Comparison of ENCODE assay signal across 6 cellular contexts in the genomic region with DNA sequence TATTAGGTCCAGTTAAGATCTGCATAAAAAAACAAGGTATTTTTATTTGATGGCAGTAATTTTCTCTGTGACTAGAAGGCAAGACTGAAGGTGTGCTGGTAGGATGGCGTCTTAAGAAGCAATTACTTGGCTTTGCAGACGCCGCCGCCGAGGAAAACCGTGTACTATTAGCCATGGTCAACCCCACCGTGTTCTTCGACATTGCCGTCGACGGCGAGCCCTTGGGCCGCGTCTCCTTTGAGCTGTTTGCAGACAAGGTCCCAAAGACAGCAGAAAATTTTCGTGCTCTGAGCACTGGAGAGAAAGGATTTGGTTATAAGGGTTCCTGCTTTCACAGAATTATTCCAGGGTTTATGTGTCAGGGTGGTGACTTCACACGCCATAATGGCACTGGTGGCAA.
DNase-seq lines count a peak whose midpoint lies in the region; ATAC-seq, FAIRE-seq and TF ChIP-seq lines count a peak whose summit lies in the region.
"Not testable (repeated sequence)": the region's sequence is repeated elsewhere in the genome, so short reads cannot be mapped to it uniquely, and the experiment has no call there.

No MANE protein-coding gene starts in this region.

- not testable (repeated sequence) for TF ChIP-seq RAD21 in HCT116 (IDR thresholded peaks at IDR 0.05; ENCODE audit: low read depth); HepG2 (CRISPR knock-in tag; IDR thresholded peaks at IDR 0.05)

- not testable (repeated sequence) for H3F3A ChIP-seq in PC-3 (ENCODE audit: low read length, unreplicated experiment)

- TF ChIP-seq POLR2A in HCT116 (IDR thresholded peaks at IDR 0.05; ENCODE audit: borderline replicate concordance, extremely low read depth, insufficient read depth, insufficient read length); HepG2 (IDR thresholded peaks at IDR 0.05; ENCODE audit: insufficient read depth in 1 of 2, low read depth in 2 of 2, low read length in 2 of 2): not testable (repeated sequence)

- in situ Hi-C loops in Panc1 (cut with HindIII; ENCODE audit: low pct_unique_long_range_greater_than_20kb, low sequenced_read_pairs); mammary epithelial cell (cut with MboI; ENCODE audit: low sequenced_read_pairs in 2 of 2); HepG2 (cut with HindIII; ENCODE audit: extremely low pct_ligation_motif_present, low pct_unique_long_range_greater_than_20kb): not testable (repeated sequence)

- not testable (repeated sequence) for H2AFZ ChIP-seq in HCT116 (ENCODE audit: low read depth, low read length, poor library complexity, severe bottlenecking); PC-3 (ENCODE audit: low read length); mammary epithelial cell (ENCODE audit: low read depth, low read length); HepG2 (ENCODE audit: low read length)

- CTCF ChIA-PET in HCT116 (lab: Charles Lee); PC-3 (lab: Charles Lee); Panc1 (lab: Charles Lee); mammary epithelial cell (lab: Charles Lee; ENCODE audit: low non-redundant PET); HepG2 (lab: Yijun Ruan, JAX; ENCODE audit: low intra/inter-chr PET ratio, low total read pairs): not testable (repeated sequence)

- H3K27me3 ChIP-seq in HCT116 (ENCODE audit: insufficient read depth, low read length); PC-3 (ENCODE audit: low read length); Panc1 (ENCODE audit: control insufficient read depth, insufficient read depth, low read length); mammary epithelial cell (ENCODE audit: insufficient read depth, low read length); HepG2 (ENCODE audit: control insufficient read depth in 1 of 2, insufficient read depth in 2 of 2, low read length in 2 of 2): not testable (repeated sequence)

- intact Hi-C loops in HCT116 (cut with micrococcal nuclease); PC-3 (cut with micrococcal nuclease); Panc1 (cut with micrococcal nuclease; ENCODE audit: unreplicated experiment); mammary epithelial cell (cut with micrococcal nuclease); Right ventricle myocardium inferior (cut with DNase I); HepG2 (cut with micrococcal nuclease; ENCODE audit: unreplicated experiment): not testable (repeated sequence)

- not testable (repeated sequence) for H3K79me2 ChIP-seq in HCT116 (ENCODE audit: insufficient read depth, low read length); PC-3 (ENCODE audit: low read length); mammary epithelial cell (ENCODE audit: insufficient read depth, low read length); HepG2 (ENCODE audit: insufficient read depth, low read length)

- RAD21 ChIA-PET in HCT116 (lab: Charles Lee; ENCODE audit: low non-redundant PET in 1 of 2, low total read pairs in 2 of 2, uncharacterized antibody in 2 of 2, unreplicated experiment in 2 of 2), result not testable (repeated sequence)

- 88% methylated on average over 14 of the region's 16 CpGs for WGBS in mammary epithelial cell (ENCODE audit: low coverage, missing lambda C conversion rate)
- 51% methylated on average over 16 of the region's 16 CpGs for WGBS in HepG2 (ENCODE audit: low lambda C conversion rate)

- dilution Hi-C loops in mammary epithelial cell (cut with HindIII; ENCODE audit: low sequenced_read_pairs), result not testable (repeated sequence)

- not testable (repeated sequence) for TF ChIP-seq EP300 in HepG2 (IDR thresholded peaks at IDR 0.05; ENCODE audit: low read depth in 2 of 2, low read length in 2 of 2); HepG2 (CRISPR knock-in tag; IDR thresholded peaks at IDR 0.05; ENCODE audit: borderline replicate concordance)

- not testable (repeated sequence) for FAIRE-seq in HepG2 (lab: Jason Lieb, UNC)

- peaks cover 13 to 29% of the 10 kb centered on the region in 2 experiments; a peak in 3 of 4 replicates for H3K9me3 ChIP-seq in HCT116 (ENCODE audit: control insufficient read depth in 1 of 2, insufficient read depth in 1 of 2, low read depth in 1 of 2, low read length in 2 of 2)
- not testable (repeated sequence) for H3K9me3 ChIP-seq in PC-3 (ENCODE audit: low read length); Panc1 (ENCODE audit: control insufficient read depth, insufficient read depth, low read depth, low read length)
- peaks cover 12% of the 10 kb centered on the region for H3K9me3 ChIP-seq in mammary epithelial cell (replicated peaks; ENCODE audit: insufficient read depth, low read length)
- peaks cover 70% of the 10 kb centered on the region for H3K9me3 ChIP-seq in HepG2 (ENCODE audit: low read length)

- not testable (repeated sequence) for DNase-seq in HCT116 (ENCODE audit: low read depth, low spot score); PC-3; Panc1 (ENCODE audit: low read depth, low spot score); mammary epithelial cell; HepG2 (ENCODE audit: low spot score)
- peak; percentile 22 for DNase-seq in Right ventricle myocardium inferior (ENCODE audit: missing footprints)

- not testable (repeated sequence) for H3K9me2 ChIP-seq in HCT116 (ENCODE audit: insufficient read depth); PC-3 (replicated peaks; ENCODE audit: low read length)

- H4K20me1 ChIP-seq in HCT116 (ENCODE audit: insufficient read depth); PC-3 (ENCODE audit: low read length); mammary epithelial cell (ENCODE audit: insufficient read depth, low read length); HepG2 (ENCODE audit: insufficient read depth, low read length): not testable (repeated sequence)

- not testable (repeated sequence) for TF ChIP-seq CTCF in HCT116 (IDR thresholded peaks at IDR 0.05 in 2 of 3, conservative IDR thresholded peaks at IDR 0.05 in 1 of 3; ENCODE audit: borderline replicate concordance in 1 of 3, insufficient read depth in 1 of 3, low read depth in 2 of 3, low read length in 2 of 3); PC-3 (conservative IDR thresholded peaks at IDR 0.05; ENCODE audit: low read depth, low read length); Panc1 (IDR thresholded peaks at IDR 0.05); mammary epithelial cell (conservative IDR thresholded peaks at IDR 0.05 in 1 of 2, IDR thresholded peaks at IDR 0.05 in 1 of 2; ENCODE audit: extremely low read depth in 1 of 2, insufficient read depth in 1 of 2, low read depth in 1 of 2, low read length in 2 of 2); HepG2 (CRISPR knock-in tag; IDR thresholded peaks at IDR 0.05)

- not testable (repeated sequence) for H3K4me3 ChIP-seq in HCT116 (replicated peaks in 1 of 2; ENCODE audit: low read depth in 1 of 2, low read length in 2 of 2); PC-3 (ENCODE audit: low read length); Panc1 (ENCODE audit: low read depth in 2 of 2, low read length in 2 of 2); mammary epithelial cell (replicated peaks in 1 of 3; ENCODE audit: insufficient read depth in 1 of 3, low read depth in 2 of 3, low read length in 3 of 3); HepG2 (replicated peaks in 1 of 3; ENCODE audit: insufficient read depth in 1 of 3, low read depth in 2 of 3, low read length in 3 of 3)

- TSS peak; percentile 100 for BruUV-seq in HCT116 (replicated peaks; lab: Mats Ljungman, UMichigan)
- TSS peak; percentile 99 for BruUV-seq in PC-3 (replicated peaks; lab: Mats Ljungman, UMichigan)
- BruUV-seq in Panc1 (replicated peaks; lab: Mats Ljungman, UMichigan), result TSS peak; percentile 100
- BruUV-seq in mammary epithelial cell (replicated peaks; lab: Mats Ljungman, UMichigan), result TSS peak; percentile 96
- TSS peak; percentile 96 for BruUV-seq in HepG2 (replicated peaks; lab: Mats Ljungman, UMichigan)

- not testable (repeated sequence) for H3K36me3 ChIP-seq in HCT116 (ENCODE audit: control insufficient read depth in 1 of 2, insufficient read depth in 2 of 2, low read length in 2 of 2); PC-3 (ENCODE audit: low read depth, low read length); Panc1 (ENCODE audit: control insufficient read depth, insufficient read depth, low read length); mammary epithelial cell (ENCODE audit: insufficient read depth, low read length); HepG2 (replicated peaks in 1 of 2; ENCODE audit: control insufficient read depth in 1 of 2, insufficient read depth in 2 of 2, low read length in 2 of 2)

- H3K9ac ChIP-seq in HCT116 (ENCODE audit: low read length); PC-3 (ENCODE audit: low read length); mammary epithelial cell (ENCODE audit: insufficient read depth, low read length); HepG2 (ENCODE audit: insufficient read depth, low read depth, low read length): not testable (repeated sequence)

- H3K4me1 ChIP-seq in HCT116 (ENCODE audit: control insufficient read depth in 1 of 2, insufficient read depth in 2 of 2, low read length in 2 of 2); PC-3 (ENCODE audit: insufficient read depth, low read length); Panc1 (ENCODE audit: control insufficient read depth, insufficient read depth, low read length); mammary epithelial cell (ENCODE audit: insufficient read depth, low read length); HepG2 (ENCODE audit: insufficient read depth, low read length): not testable (repeated sequence)

- H3K4me2 ChIP-seq in HCT116 (ENCODE audit: low read length); PC-3 (ENCODE audit: low read length); mammary epithelial cell (ENCODE audit: insufficient read depth, low read depth, low read length); HepG2 (ENCODE audit: low read depth, low read length): not testable (repeated sequence)

- ATAC-seq in HCT116, PC-3, Panc1, Right ventricle myocardium inferior, HepG2: not testable (repeated sequence)

- not testable (repeated sequence) for H3K27ac ChIP-seq in HCT116 (ENCODE audit: low read depth, low read length); PC-3 (ENCODE audit: low read length); Panc1 (ENCODE audit: low read length); mammary epithelial cell (ENCODE audit: insufficient read depth, low read depth, low read length); HepG2 (ENCODE audit: extremely low read length, insufficient read depth, low read length)

- POLR2A ChIA-PET in HCT116 (lab: Charles Lee); PC-3 (lab: Charles Lee; ENCODE audit: unreplicated experiment); Panc1 (lab: Charles Lee); HepG2 (lab: Yijun Ruan, JAX): not testable (repeated sequence)
